ENCODE assay signal across 8 cellular contexts in genomic region chr7:92244803-92245486, GRCh38. TPM values are rescaled to one million over a fixed set of nuclear protein-coding genes. Genes with fewer than 3 reads are reported as not detected.
A peak's percentile ranks its signal among the peaks of the same experiment; 100 is the strongest.
DNase-seq lines count a peak whose midpoint lies in the region; FAIRE-seq and TF ChIP-seq lines count a peak whose summit lies in the region.

No MANE protein-coding gene starts in this region.

- peak overlapping the region; percentile 99 to 100 (median 100) for H3K4me3 Mint-ChIP-seq in IgD-negative memory B cell
- H3K4me3 Mint-ChIP-seq in activated naive CD8-positive, alpha-beta T cell, result peak overlapping the region; percentile 91

- H3K4me3 ChIP-seq in A673 (ENCODE audit: low read depth, low read length, poor library complexity, severe bottlenecking) (peak overlapping the region; percentile 83), right atrium auricular region (peak overlapping the region; percentile 94 to 98), skeletal muscle cell (ENCODE audit: low read depth, low read length) (peak overlapping the region; percentile 98)

- H3K9me3 Mint-ChIP-seq in IgD-negative memory B cell, result no peaks in the 10 kb centered on the region
- H3K9me3 Mint-ChIP-seq in activated naive CD8-positive, alpha-beta T cell (ENCODE audit: low read depth), result no peaks in the 10 kb centered on the region

- H3K27ac Mint-ChIP-seq in IgD-negative memory B cell, result peak overlapping the region; percentile 100
- peak overlapping the region; percentile 96 for H3K27ac Mint-ChIP-seq in activated naive CD8-positive, alpha-beta T cell

- H3K27ac ChIP-seq in A673 (ENCODE audit: low read depth, low read length, poor library complexity, severe bottlenecking), result peak overlapping the region; percentile 83
- peak overlapping the region; percentile 90 to 97 for H3K27ac ChIP-seq in right atrium auricular region

- intact Hi-C loops in A673 (cut with micrococcal nuclease; ENCODE audit: unreplicated experiment), result no loop called here

- no TSS peak for BruUV-seq in A673 (replicated peaks; lab: Mats Ljungman, UMichigan)

- TF ChIP-seq CTCF in A673 (conservative IDR thresholded peaks at IDR 0.05; ENCODE audit: low read depth, low read length) (no peak), right atrium auricular region (IDR thresholded peaks at IDR 0.05) (no peak), GM10248 (IDR thresholded peaks at IDR 0.05; ENCODE audit: control extremely low read depth, extremely low read depth, low read depth, missing control alignments) (no peak)

- H3K4me1 ChIP-seq in A673 (ENCODE audit: insufficient read depth, low read length, poor library complexity, severe bottlenecking) (peaks cover 20% of the 10 kb centered on the region), right atrium auricular region (peaks cover 0 to 36% of the 10 kb centered on the region in 2 donors)

- no peaks in the 10 kb centered on the region for H3K27me3 Mint-ChIP-seq in IgD-negative memory B cell
- H3K27me3 Mint-ChIP-seq in activated naive CD8-positive, alpha-beta T cell, result no peaks in the 10 kb centered on the region

- peak; percentile 50 for FAIRE-seq in GM12892 (lab: Jason Lieb, UNC)

- peaks cover 5% of the 10 kb centered on the region for H3K36me3 Mint-ChIP-seq in IgD-negative memory B cell
- H3K36me3 Mint-ChIP-seq in activated naive CD8-positive, alpha-beta T cell, result peaks cover 2% of the 10 kb centered on the region

- CTCF ChIA-PET in A673 (lab: Charles Lee), result interaction anchor here (1.1 kb wide), 1 partner anchor 68 kb away, joined by 3 read pairs; no protein-coding TSS in a partner anchor
- CTCF ChIA-PET in GM10248 (lab: Yijun Ruan, JAX), result interaction anchor here (1.1 to 3.0 kb wide), 8 partner anchors 9 to 202 kb away, joined by 3 to 13 read pairs (median 6); partner anchors contain the start of gene GATAD1

- POLR2A ChIA-PET in A673 (lab: Charles Lee; ENCODE audit: low non-redundant PET) (no interaction called here), GM10248 (lab: Yijun Ruan, JAX) (interaction anchor here (0.6 to 2.4 kb wide), 3 partner anchors 135 to 283 kb away, joined by 3 to 9 read pairs (median 5); partner anchors contain the start of genes GATAD1, PEX1 and RBM48)

- H3K4me1 Mint-ChIP-seq in IgD-negative memory B cell, result peaks cover 30 to 38% (median 32%) of the 10 kb centered on the region in 3 donors
- H3K4me1 Mint-ChIP-seq in activated naive CD8-positive, alpha-beta T cell (ENCODE audit: low read depth), result peaks cover 47% of the 10 kb centered on the region

- TF ChIP-seq POLR2A in GM12892 (IDR thresholded peaks at IDR 0.05; ENCODE audit: low read depth, low read length), result no peak

- H3K36me3 ChIP-seq in A673 (ENCODE audit: insufficient read depth, low read length, poor library complexity, severe bottlenecking), result peaks cover 21% of the 10 kb centered on the region
- H3K36me3 ChIP-seq in right atrium auricular region, result peaks cover 18% of the 10 kb centered on the region

- no peaks in the 10 kb centered on the region for H3K27me3 ChIP-seq in A673 (replicated peaks; ENCODE audit: insufficient read depth, low read depth, low read length, poor library complexity)
- no peaks in the 10 kb centered on the region for H3K27me3 ChIP-seq in right atrium auricular region

- DNase-seq in A673 (ENCODE audit: low spot score) (no peak), GM12892 (ENCODE audit: insufficient read length) (no peak), right atrium auricular region (ENCODE audit: low spot score) (no peak), skeletal muscle cell (ENCODE audit: low read depth) (no peak), GM10248 (ENCODE audit: extremely low spot score) (no peak), NCI-H128 (lab: John Stamatoyannopoulos, UW; ENCODE audit: unreplicated experiment) (no peak)

- H3K9me3 ChIP-seq in A673 (ENCODE audit: low read depth, low read length, poor library complexity, severe bottlenecking) (no peaks in the 10 kb centered on the region), right atrium auricular region (no peaks in the 10 kb centered on the region)

RNA-seq across cellular contexts. Expression of gene KRIT1, which starts 0.8 kb away (rescaled TPM):
- total RNA-seq in A673 (2021) (41.3 and 45.7 TPM in 2 replicates), right atrium auricular region (10 to 100 TPM; 35.2 to 56.4 TPM)
- polyA plus RNA-seq in GM12892 (2012; ENCODE audit: missing spikeins), result 29.1 TPM
- polyA plus RNA-seq in IgD-negative memory B cell, result 15.6 TPM

RNA-seq across cellular contexts. Expression of gene ANKIB1, which starts 0.8 kb away (rescaled TPM):
- 41.2 and 42.1 TPM in 2 replicates for total RNA-seq in A673 (2021)
- 30.6 TPM for polyA plus RNA-seq in GM12892 (2012; ENCODE audit: missing spikeins)
- 4.4 TPM for polyA plus RNA-seq in IgD-negative memory B cell
- total RNA-seq in right atrium auricular region, result 10 to 100 TPM; 25.0 to 32.7 TPM
